In genomic region chr17:50148226-50149098, GRCh38 we compare ENCODE assay signal across 8 cellular contexts. TPM values are rescaled to one million over a fixed set of nuclear protein-coding genes. Genes with fewer than 3 reads are reported as not detected.
DNase-seq lines count a peak whose midpoint lies in the region; ATAC-seq and TF ChIP-seq lines count a peak whose summit lies in the region.

No MANE protein-coding gene starts in this region.

- peaks cover 37% of the 10 kb centered on the region for H3K4me1 ChIP-seq in NT2/D1 (ENCODE audit: insufficient read depth, insufficient read length)

- peak overlapping the region; percentile 86 to 100 (median 100) for H3K4me3 Mint-ChIP-seq in naive B cell

- peak overlapping the region; percentile 98 to 99 (median 99) for H3K27ac Mint-ChIP-seq in naive B cell

- peaks cover 43% of the 10 kb centered on the region for H3K36me3 ChIP-seq in NT2/D1 (ENCODE audit: insufficient read depth, insufficient read length, low read length)

- H3K9me3 Mint-ChIP-seq in naive B cell: peaks cover 0 to 2% (median 0%) of the 10 kb centered on the region in 7 donors

- TF ChIP-seq POLR2A in erythroblast (IDR thresholded peaks at IDR 0.05; ENCODE audit: low read length): no peak

- ATAC-seq in HG02798 (IDR thresholded peaks at IDR 0.05; ENCODE audit: poor library complexity, unreplicated experiment): peak; percentile 33
- peak; percentile 77 to 78 for ATAC-seq in naive B cell (ENCODE audit: low read depth in 2 of 2)

- H3K27me3 Mint-ChIP-seq in naive B cell: no peaks in the 10 kb centered on the region

- H3K27me3 ChIP-seq in NT2/D1 (ENCODE audit: insufficient read depth, insufficient read length): no peaks in the 10 kb centered on the region

- H3K4me3 ChIP-seq in GM08714 (ENCODE audit: low read length) (peak overlapping the region; percentile 90), NT2/D1 (ENCODE audit: insufficient read length, low read depth) (peak overlapping the region; percentile 78)

- no peaks in the 10 kb centered on the region for H3K9me3 ChIP-seq in NT2/D1 (ENCODE audit: insufficient read depth, low read length)

- no peak for DNase-seq in NT2/D1 (ENCODE audit: low read depth, low spot score)
- DNase-seq in activated CD8-positive, alpha-beta memory T cell treated with anti-CD3 and anti-CD28 coated beads, Interleukin-2, amount 50 U/mL, for 48 hours: peak; percentile 86
- peak; percentile 33 to 52 for DNase-seq in erythroblast (lab: John Stamatoyannopoulos, UW)
- DNase-seq in naive B cell: peak; percentile 96
- peak; percentile 78 for DNase-seq in stimulated activated naive CD4-positive, alpha-beta T cell treated with Interleukin-2 at 50 U/mL for 16 hours (lab: John Stamatoyannopoulos, UW)
- DNase-seq in COR-L47 (lab: John Stamatoyannopoulos, UW): no peak

- H3K36me3 Mint-ChIP-seq in naive B cell: peaks cover 12 to 31% of the 10 kb centered on the region in 2 donors

- H3K9ac ChIP-seq in NT2/D1 (ENCODE audit: insufficient read length, low read depth): peak overlapping the region; percentile 82

- peaks cover 51 to 61% (median 53%) of the 10 kb centered on the region in 3 donors for H3K4me1 Mint-ChIP-seq in naive B cell

RNA-seq across cellular contexts. Expression of gene PPP1R9B, which starts 2.0 kb away (rescaled TPM):
- 1 to 10 TPM in 5 of 6 donors, under 1 TPM in 1; 0.55 to 3.5 (median 2.3) TPM for polyA plus RNA-seq in naive B cell (ENCODE audit: low read depth in 6 of 6)

RNA-seq across cellular contexts. Expression of gene SGCA, which starts 17.3 kb away (rescaled TPM):
- polyA plus RNA-seq in naive B cell (ENCODE audit: low read depth in 6 of 6): 10 to 100 TPM in 1 of 6 donors, 1 to 10 TPM in 5; 2.0 to 16.6 (median 3.5) TPM

RNA-seq across cellular contexts. Expression of gene SAMD14, which starts 18.5 kb away (rescaled TPM):
- under 1 TPM in 2 of 6 donors, not detected in 4; 0.11 to 0.31 TPM for polyA plus RNA-seq in naive B cell (ENCODE audit: low read depth in 6 of 6)

RNA-seq across cellular contexts. Expression of gene COL1A1, which starts 53.0 kb away (rescaled TPM):
- under 1 TPM in 2 of 6 donors, not detected in 4; 0.23 to 0.80 TPM for polyA plus RNA-seq in naive B cell (ENCODE audit: low read depth in 6 of 6)

RNA-seq across cellular contexts. Expression of gene PDK2, which starts 53.3 kb away (rescaled TPM):
- polyA plus RNA-seq in naive B cell (ENCODE audit: low read depth in 6 of 6): 10 to 100 TPM; 33.4 to 49.6 (median 40.3) TPM

Comparison
In these comparisons a context has a peak if more than half of its experiments do, and no peak if none do; other contexts are left out.
1. DNase-seq: peak in activated CD8-positive, alpha-beta memory T cell treated with anti-CD3 and anti-CD28 coated beads, Interleukin-2, amount 50 U/mL, for 48 hours (single experiment), erythroblast (2 of 2), naive B cell (single experiment) and stimulated activated naive CD4-positive, alpha-beta T cell treated with Interleukin-2 at 50 U/mL for 16 hours (single experiment); none in NT2/D1 (single experiment) and COR-L47 (single experiment).